In genomic region chr14:75771614-75772013, GRCh38 we compare ENCODE assay signal across 15 cellular contexts.
A peak's percentile ranks its signal among the peaks of the same experiment; 100 is the strongest.
DNase-seq lines count a peak whose midpoint lies in the region; ATAC-seq and TF ChIP-seq lines count a peak whose summit lies in the region.
"Had no signal": no experiment of that assay in that cellular context is flagged by ENCODE, and none has a peak within 500 bp of the region (broad histone marks: within the 10 kb centered on the region; RNA-seq: fewer than 3 reads in every experiment).

No MANE protein-coding gene starts in this region.

- no peaks in the 10 kb centered on the region for H3K27me3 ChIP-seq in upper lobe of left lung

- 92 to 98% methylated on average over 6 of the region's 6 CpGs for WGBS in upper lobe of left lung, 2 donors

- no peak for TF ChIP-seq POLR2A in upper lobe of left lung (IDR thresholded peaks at IDR 0.05)

- no peak overlapping the region for H3K4me3 ChIP-seq in upper lobe of left lung
- H3K4me3 ChIP-seq: GM23248, HAP-1 had no signal

- DNase-seq in G401 (ENCODE audit: low spot score) (peak; percentile 30), NCI-H1694 (lab: John Stamatoyannopoulos, UW) (peak; percentile 17), NCI-H446 treated with DMSO at 0.1 percent for 48 hours (lab: John Stamatoyannopoulos, UW) (peak; percentile 27), medulla oblongata (ENCODE audit: extremely low spot score) (peak; percentile 30), upper lobe of left lung (no peak)
- no peak for DNase-seq in activated naive CD4-positive, alpha-beta T cell (lab: John Stamatoyannopoulos, UW)
- DNase-seq in activated CD4-positive, alpha-beta T cell treated with anti-CD3 and anti-CD28 coated beads for 4 hours, result no peak
- DNase-seq in activated CD4-positive, alpha-beta T cell treated with anti-CD3 and anti-CD28 coated beads for 48 hours, result no peak
- DNase-seq: ACHN; Caco-2; CD4-positive, alpha-beta T cell; DMS79 treated with DMSO at 0.1 percent for 48 hours; GM23248 had no signal

- in situ Hi-C loops in G401 (cut with HindIII; ENCODE audit: low sequenced_read_pairs), result no loop called here

- H3K36me3 ChIP-seq in upper lobe of left lung, result peaks cover 5 to 19% (median 9%) of the 10 kb centered on the region in 4 donors

- no peak overlapping the region for H3K27ac ChIP-seq in upper lobe of left lung
- H3K27ac ChIP-seq: C4-2B, GM23248 had no signal

- no peaks in the 10 kb centered on the region for H3K9me3 ChIP-seq in upper lobe of left lung
- H3K9me3 ChIP-seq: Caco-2, HAP-1 had no signal

- no peak for ATAC-seq in upper lobe of left lung (ENCODE audit: low FRiP score in 2 of 2)

- no peaks in the 10 kb centered on the region for H3K4me1 ChIP-seq in upper lobe of left lung
- H3K4me1 ChIP-seq: Caco-2 had no signal

- no peak for TF ChIP-seq CTCF in upper lobe of left lung (IDR thresholded peaks at IDR 0.05)

- no peak for TF ChIP-seq EP300 in upper lobe of left lung (IDR thresholded peaks at IDR 0.05)

Comparison
In these comparisons a context has a peak if more than half of its experiments do, and no peak if none do; other contexts are left out.
1. DNase-seq: peak in G401 (single experiment), NCI-H1694 (single experiment), NCI-H446 treated with DMSO at 0.1 percent for 48 hours (single experiment) and medulla oblongata (single experiment); none in activated naive CD4-positive, alpha-beta T cell (0 of 4), activated CD4-positive, alpha-beta T cell treated with anti-CD3 and anti-CD28 coated beads for 4 hours (0 of 2), activated CD4-positive, alpha-beta T cell treated with anti-CD3 and anti-CD28 coated beads for 48 hours (single experiment) and upper lobe of left lung (0 of 2).